8 cellular contexts compared by ENCODE assay signal in genomic region chr17:54968954-54969400, GRCh38. TPM values are rescaled to one million over a fixed set of nuclear protein-coding genes. Genes with fewer than 3 reads are reported as not detected.
DNase-seq lines count a peak whose midpoint lies in the region; ATAC-seq and TF ChIP-seq lines count a peak whose summit lies in the region.

No MANE protein-coding gene starts in this region.

- POLR2A ChIA-PET in activated CD4-positive, alpha-beta T cell treated with anti-CD3 and anti-CD28 coated beads for 36 hours (lab: Charles Lee) = no interaction called here

- DNase-seq in activated CD4-positive, alpha-beta T cell treated with anti-CD3 and anti-CD28 coated beads for 36 hours = peak; percentile 45
- DNase-seq in activated CD4-positive, alpha-beta T cell treated with anti-CD3 and anti-CD28 coated beads for 48 hours = no peak
- no peak for DNase-seq in H7
- peak; percentile 39 for DNase-seq in LHCN-M2 (ENCODE audit: low read depth)
- no peak for DNase-seq in memory B cell (ENCODE audit: low spot score in 2 of 2)
- DNase-seq in upper lobe of left lung = peak in 1 of 2 donors; percentile 34
- DNase-seq in NCI-H1436 (lab: John Stamatoyannopoulos, UW) = no peak

- no peak for TF ChIP-seq EP300 in upper lobe of left lung (IDR thresholded peaks at IDR 0.05)

- H3K36me3 ChIP-seq in H7 (replicated peaks; ENCODE audit: control insufficient read depth, insufficient read depth, low read length) (peaks cover 2% of the 10 kb centered on the region; the same call in 1 of the 2 replicates), upper lobe of left lung (peaks cover 2 to 8% (median 6%) of the 10 kb centered on the region in 4 donors)

- 0 to 1% methylated on average over 12 to 18 of the region's 18 CpGs for WGBS in upper lobe of left lung, 2 donors

- H3K27me3 ChIP-seq in H7 (ENCODE audit: control insufficient read depth, insufficient read depth, low read length) (no peaks in the 10 kb centered on the region), upper lobe of left lung (no peaks in the 10 kb centered on the region)

- H3K27ac ChIP-seq in cingulate gyrus (ENCODE audit: low read depth, low read length) (peak overlapping the region; percentile 85), upper lobe of left lung (peak overlapping the region; percentile 81 to 91 (median 86))

- intact Hi-C loops in activated CD4-positive, alpha-beta T cell treated with anti-CD3 and anti-CD28 coated beads for 36 hours (cut with DNase I, micrococcal nuclease) = loop anchor here (1.0 to 10.0 kb wide), 7 partner anchors 269 to 763 kb away; partner anchors contain the start of genes MMD (in 2 of the 2) and HLF (in 1 of the 2)

- peaks cover 23% of the 10 kb centered on the region for H3K4me1 Mint-ChIP-seq in activated CD4-positive, alpha-beta T cell treated with anti-CD3 and anti-CD28 coated beads for 36 hours
- H3K4me1 Mint-ChIP-seq in memory B cell = peaks cover 11% of the 10 kb centered on the region

- no peaks in the 10 kb centered on the region for H3K27me3 Mint-ChIP-seq in activated CD4-positive, alpha-beta T cell treated with anti-CD3 and anti-CD28 coated beads for 36 hours
- H3K27me3 Mint-ChIP-seq in memory B cell = no peaks in the 10 kb centered on the region

- H3K4me3 Mint-ChIP-seq in activated CD4-positive, alpha-beta T cell treated with anti-CD3 and anti-CD28 coated beads for 36 hours = no peak overlapping the region
- no peak overlapping the region for H3K4me3 Mint-ChIP-seq in memory B cell

- no peak for TF ChIP-seq CTCF in upper lobe of left lung (IDR thresholded peaks at IDR 0.05)

- no peak for TF ChIP-seq POLR2A in upper lobe of left lung (IDR thresholded peaks at IDR 0.05)

- H3K9me3 ChIP-seq in upper lobe of left lung = no peaks in the 10 kb centered on the region

- H3K9me3 Mint-ChIP-seq in activated CD4-positive, alpha-beta T cell treated with anti-CD3 and anti-CD28 coated beads for 36 hours (ENCODE audit: low read depth) = no peaks in the 10 kb centered on the region
- H3K9me3 Mint-ChIP-seq in memory B cell = no peaks in the 10 kb centered on the region

- H3K36me3 Mint-ChIP-seq in activated CD4-positive, alpha-beta T cell treated with anti-CD3 and anti-CD28 coated beads for 36 hours (ENCODE audit: low read depth) = peaks cover 3% of the 10 kb centered on the region
- H3K36me3 Mint-ChIP-seq in memory B cell = peaks cover 2% of the 10 kb centered on the region

- H3K4me3 ChIP-seq in H7 (ENCODE audit: insufficient read depth, low read depth, low read length) = peak overlapping the region; percentile 96
- H3K4me3 ChIP-seq in upper lobe of left lung = peak overlapping the region; percentile 89 to 97 (median 92)

- no peak overlapping the region for H3K27ac Mint-ChIP-seq in activated CD4-positive, alpha-beta T cell treated with anti-CD3 and anti-CD28 coated beads for 36 hours
- H3K27ac Mint-ChIP-seq in memory B cell = no peak overlapping the region

- ATAC-seq in activated CD4-positive, alpha-beta T cell treated with anti-CD3 and anti-CD28 coated beads for 36 hours = peak; percentile 20
- ATAC-seq in memory B cell (ENCODE audit: low read depth) = peak; percentile 22
- peak; percentile 57 to 74 for ATAC-seq in upper lobe of left lung (ENCODE audit: low FRiP score in 2 of 2)

- peaks cover 10 to 34% (median 14%) of the 10 kb centered on the region in 4 donors for H3K4me1 ChIP-seq in upper lobe of left lung

- CTCF ChIA-PET in activated CD4-positive, alpha-beta T cell treated with anti-CD3 and anti-CD28 coated beads for 36 hours (lab: Charles Lee) = no interaction called here

RNA-seq across cellular contexts. Expression of gene STXBP4, which starts 0.4 kb away (rescaled TPM):
- total RNA-seq in activated CD4-positive, alpha-beta T cell treated with anti-CD3 and anti-CD28 coated beads for 36 hours = 1 to 10 TPM; 5.4 to 7.2 TPM
- 6.0 and 10.3 TPM in 2 replicates for total RNA-seq in H7 (2014; rRNA removed; shearing (Covaris generic))
- total RNA-seq in LHCN-M2 (2014; rRNA removed) (27.6 and 41.4 TPM in 2 replicates), upper lobe of left lung (10 to 100 TPM in 4 of 6 donors, 1 to 10 TPM in 2; 9.1 to 24.7 (median 11.9) TPM)
- 3.1 TPM for polyA plus RNA-seq in LHCN-M2 (2012)

RNA-seq across cellular contexts. Expression of gene COX11, which starts 0.5 kb away (rescaled TPM):
- 10 to 100 TPM; 42.6 to 45.4 TPM for total RNA-seq in activated CD4-positive, alpha-beta T cell treated with anti-CD3 and anti-CD28 coated beads for 36 hours
- 77.8 and 90.7 TPM in 2 replicates for total RNA-seq in H7 (2014; rRNA removed; shearing (Covaris generic))
- total RNA-seq in LHCN-M2 (2014; rRNA removed) (82.6 and 105 TPM in 2 replicates), upper lobe of left lung (10 to 100 TPM; 30.7 to 64.8 (median 47.2) TPM)
- polyA plus RNA-seq in LHCN-M2 (2012) = 37.7 TPM

Comparison
In these comparisons a context has a peak if more than half of its experiments do, and no peak if none do; other contexts are left out.
1. DNase-seq: peak in activated CD4-positive, alpha-beta T cell treated with anti-CD3 and anti-CD28 coated beads for 36 hours (single experiment) and LHCN-M2 (single experiment); none in activated CD4-positive, alpha-beta T cell treated with anti-CD3 and anti-CD28 coated beads for 48 hours (single experiment), H7 (single experiment), memory B cell (0 of 2) and NCI-H1436 (single experiment).
2. Peak in every context shown above with its lines, with median percentiles within 50 percentile points of each other: ATAC-seq.